26 cellular contexts compared by ENCODE assay signal in the genomic region with DNA sequence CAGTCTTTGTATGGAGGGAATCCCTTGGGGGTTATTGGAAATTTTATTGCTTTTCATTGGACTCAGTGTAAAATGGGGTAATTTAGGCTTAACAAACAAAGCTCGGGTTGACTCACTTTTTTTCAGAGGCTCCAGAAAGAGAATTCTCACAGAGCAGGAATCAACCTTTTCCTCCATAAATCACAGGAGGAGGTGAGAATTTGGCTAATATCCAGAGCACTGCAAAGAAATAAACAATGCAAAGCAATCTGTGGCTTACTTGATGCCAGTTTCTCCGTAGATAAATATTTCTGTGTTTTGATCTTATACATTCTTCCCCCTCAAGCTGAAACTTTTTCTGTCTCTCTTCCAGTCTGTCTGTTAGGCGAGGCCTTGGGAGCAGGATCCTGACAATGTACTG.
A peak's percentile ranks its signal among the peaks of the same experiment; 100 is the strongest.
DNase-seq lines count a peak whose midpoint lies in the region; ATAC-seq and TF ChIP-seq lines count a peak whose summit lies in the region.
"Had no signal": no experiment of that assay in that cellular context is flagged by ENCODE, and none has a peak within 500 bp of the region (broad histone marks: within the 10 kb centered on the region; RNA-seq: fewer than 3 reads in every experiment).

No MANE protein-coding gene starts in this region.

- no peak for ATAC-seq in HG03378 (IDR thresholded peaks at IDR 0.05; ENCODE audit: unreplicated experiment)
- ATAC-seq in GM19328 (IDR thresholded peaks at IDR 0.05; ENCODE audit: unreplicated experiment): no peak
- ATAC-seq: activated CD8-positive, alpha-beta T cell treated with anti-CD3 and anti-CD28 coated beads, Interleukin-2, amount 10 ng/mL, durations not matched to agents 7 days and 5 days; left ventricle myocardium superior; natural killer cell treated with Interleukin-12 subunit alpha and Interleukin-12 subunit beta and Interleukin-15 and Interleukin-18, amount 100 ng/mL, for 72 hours had no signal

- H3K27ac Mint-ChIP-seq in activated CD4-positive, alpha-beta T cell treated with anti-CD3 and anti-CD28 coated beads, Interleukin-2, amount 10 ng/mL, durations not matched to agents 7 days and 5 days: peak overlapping the region; percentile 61
- H3K27ac Mint-ChIP-seq: activated B cell treated with CpG ODN at 0.5 μM for 24 hours; activated CD8-positive, alpha-beta T cell treated with anti-CD3 and anti-CD28 coated beads, Interleukin-2, amount 10 ng/mL, durations not matched to agents 7 days and 5 days; CD14-positive monocyte; natural killer cell treated with Interleukin-12 subunit alpha and Interleukin-12 subunit beta and Interleukin-15 and Interleukin-18, amount 100 ng/mL, for 72 hours had no signal

- H3K4me1 ChIP-seq in spleen: peaks cover 0 to 20% (median 4%) of the 10 kb centered on the region in 6 donors

- H3K27me3 Mint-ChIP-seq in activated CD4-positive, alpha-beta T cell treated with anti-CD3 and anti-CD28 coated beads, Interleukin-2, amount 10 ng/mL, durations not matched to agents 7 days and 5 days: no peaks in the 10 kb centered on the region

- TF ChIP-seq POLR2A in spleen (IDR thresholded peaks at IDR 0.05): no peak

- H3K36me3 ChIP-seq in spleen: no peaks in the 10 kb centered on the region
- H3K36me3 ChIP-seq: sigmoid colon, upper lobe of left lung had no signal

- peak overlapping the region in 7 of 8 donors; percentile 1 to 54 (median 28) for H3K27ac ChIP-seq in spleen
- H3K27ac ChIP-seq: HL-60, upper lobe of left lung had no signal

- POLR2A ChIA-PET in activated CD4-positive, alpha-beta T cell treated with anti-CD3 and anti-CD28 coated beads, Interleukin-2, amount 10 ng/mL, durations not matched to agents 7 days and 5 days (lab: Charles Lee): no interaction called here

- CTCF ChIA-PET in activated CD4-positive, alpha-beta T cell treated with anti-CD3 and anti-CD28 coated beads, Interleukin-2, amount 10 ng/mL, durations not matched to agents 7 days and 5 days (lab: Charles Lee): interaction anchor here (0.5 to 1.2 kb wide), 3 partner anchors 8 to 771 kb away, joined by 3 to 6 read pairs (median 4); no protein-coding TSS in a partner anchor

- TF ChIP-seq CTCF in spleen (IDR thresholded peaks at IDR 0.05 in 8 of 11, conservative IDR thresholded peaks at IDR 0.05 in 3 of 11): no peak

- no peaks in the 10 kb centered on the region for H3K9me3 Mint-ChIP-seq in activated CD4-positive, alpha-beta T cell treated with anti-CD3 and anti-CD28 coated beads, Interleukin-2, amount 10 ng/mL, durations not matched to agents 7 days and 5 days
- H3K9me3 Mint-ChIP-seq: activated B cell treated with CpG ODN at 0.5 μM for 24 hours; H9; natural killer cell treated with Interleukin-12 subunit alpha and Interleukin-12 subunit beta and Interleukin-15 and Interleukin-18, amount 100 ng/mL, for 72 hours had no signal

- no peaks in the 10 kb centered on the region for H3K27me3 ChIP-seq in spleen (replicated peaks in 1 of 7)
- H3K27me3 ChIP-seq: sigmoid colon, upper lobe of left lung had no signal

- peaks cover 26% of the 10 kb centered on the region for H3K4me1 Mint-ChIP-seq in activated CD4-positive, alpha-beta T cell treated with anti-CD3 and anti-CD28 coated beads, Interleukin-2, amount 10 ng/mL, durations not matched to agents 7 days and 5 days
- H3K4me1 Mint-ChIP-seq: CD14-positive monocyte had no signal

- intact Hi-C loops in spleen (cut with DNase I; ENCODE audit: low total_unique reads): no loop called here

- no peaks in the 10 kb centered on the region for H3K36me3 Mint-ChIP-seq in activated CD4-positive, alpha-beta T cell treated with anti-CD3 and anti-CD28 coated beads, Interleukin-2, amount 10 ng/mL, durations not matched to agents 7 days and 5 days (ENCODE audit: low read depth)
- H3K36me3 Mint-ChIP-seq: CD14-positive monocyte; natural killer cell treated with Interleukin-12 subunit alpha and Interleukin-12 subunit beta and Interleukin-15 and Interleukin-18, amount 100 ng/mL, for 72 hours had no signal

- DNase-seq in activated CD4-positive, alpha-beta T cell treated with anti-CD3 and anti-CD28 coated beads, Interleukin-2, amount 10 ng/mL, durations not matched to agents 7 days and 5 days: no peak
- DNase-seq in activated CD4-positive, alpha-beta T cell treated with anti-CD3 and anti-CD28 coated beads for 4 hours: no peak
- DNase-seq in M059J (ENCODE audit: low read depth) (peak; percentile 59), dermis blood vessel endothelial cell (peak; percentile 8), spleen (no peak), DMS53 treated with DMSO at 0.1 percent for 48 hours (lab: John Stamatoyannopoulos, UW; ENCODE audit: unreplicated experiment) (no peak)
- DNase-seq: activated B cell treated with CpG ODN at 0.5 μM for 24 hours; activated CD8-positive, alpha-beta T cell treated with anti-CD3 and anti-CD28 coated beads, Interleukin-2, amount 10 ng/mL, durations not matched to agents 7 days and 5 days; activated T-cell treated with anti-CD3 and anti-CD28 coated beads for 4 hours; anterior cingulate cortex; central memory CD4-positive, alpha-beta T cell; EL; H9; Kasumi-1; left ventricle myocardium superior; NCI-H1694 treated with DMSO at 0.1 percent for 48 hours; NCI-H774; Right ventricle myocardium superior; sigmoid colon; stimulated activated CD8-positive, alpha-beta memory T cell treated with anti-CD3 and anti-CD28 coated beads, Interleukin-4, amount 100 ng/mL, for 48 hours; upper lobe of left lung had no signal

- H3K4me3 Mint-ChIP-seq in activated CD4-positive, alpha-beta T cell treated with anti-CD3 and anti-CD28 coated beads, Interleukin-2, amount 10 ng/mL, durations not matched to agents 7 days and 5 days: no peak overlapping the region
- H3K4me3 Mint-ChIP-seq: activated B cell treated with CpG ODN at 0.5 μM for 24 hours; activated CD8-positive, alpha-beta T cell treated with anti-CD3 and anti-CD28 coated beads, Interleukin-2, amount 10 ng/mL, durations not matched to agents 7 days and 5 days; CD14-positive monocyte; H9; natural killer cell treated with Interleukin-12 subunit alpha and Interleukin-12 subunit beta and Interleukin-15 and Interleukin-18, amount 100 ng/mL, for 72 hours had no signal

- no peaks in the 10 kb centered on the region for H3K9me3 ChIP-seq in spleen
- H3K9me3 ChIP-seq: sigmoid colon, upper lobe of left lung had no signal

- no peak overlapping the region for H3K4me3 ChIP-seq in spleen
- H3K4me3 ChIP-seq: sigmoid colon, upper lobe of left lung had no signal

- WGBS in spleen, 5 donors: 32 to 45% (median 35%) methylated on average over 3 of the region's 3 CpGs

Comparison
In these comparisons a context has a peak if more than half of its experiments do, and no peak if none do; other contexts are left out.
1. DNase-seq: peak in M059J (single experiment) and dermis blood vessel endothelial cell (single experiment); none in activated CD4-positive, alpha-beta T cell treated with anti-CD3 and anti-CD28 coated beads, Interleukin-2, amount 10 ng/mL, durations not matched to agents 7 days and 5 days (single experiment), activated CD4-positive, alpha-beta T cell treated with anti-CD3 and anti-CD28 coated beads for 4 hours (0 of 2), spleen (single experiment) and DMS53 treated with DMSO at 0.1 percent for 48 hours (single experiment).